In the genomic region with DNA sequence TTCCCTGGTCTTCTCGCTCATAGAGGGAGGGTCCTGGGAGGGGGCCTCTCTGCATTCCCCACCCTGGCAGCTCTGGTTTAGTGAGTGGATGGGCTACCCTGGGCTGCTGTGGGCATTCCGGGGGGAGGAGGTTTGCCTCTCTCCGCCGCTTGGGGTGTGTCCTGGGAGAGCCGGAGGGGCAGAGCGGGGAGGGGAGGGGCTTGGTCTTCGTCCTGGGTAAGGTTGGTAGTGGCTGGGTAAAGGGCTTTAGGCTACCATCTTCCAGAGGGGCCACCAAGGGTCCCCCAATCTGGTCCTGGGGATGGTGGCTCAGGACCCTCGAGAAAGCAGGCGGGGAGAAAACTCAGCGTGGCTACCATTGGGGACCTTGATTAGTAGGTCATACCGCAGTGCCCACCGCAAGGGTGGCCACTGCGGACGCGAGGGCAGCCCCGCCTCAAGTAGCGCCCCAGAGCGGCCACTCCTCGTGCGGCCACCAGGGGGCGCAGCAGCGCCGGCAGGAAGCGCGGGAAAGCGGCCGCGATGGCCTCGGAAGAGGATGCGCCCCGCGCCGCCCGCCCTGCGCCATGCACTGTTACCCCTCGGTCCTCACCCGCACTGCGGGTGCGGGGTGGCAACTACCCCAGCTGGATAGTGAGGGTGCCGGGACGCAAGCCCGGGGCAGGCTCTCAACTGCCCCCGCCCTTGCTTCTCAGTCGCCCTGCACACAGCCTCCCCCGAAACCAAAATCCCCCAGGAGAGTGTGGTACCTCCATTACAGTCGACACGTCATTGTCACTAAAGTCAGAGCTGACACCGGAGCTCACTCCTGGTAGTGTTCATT, we compare ENCODE assay signal across 1 cellular context.
TF ChIP-seq lines count a peak whose summit lies in the region.

No MANE protein-coding gene starts in this region.

TF ChIP-seq in GM12878, 131 proteins besides CTCF, POLR2A, EP300 and RAD21 (continued from another document):
- TF ChIP-seq, protein P1, sequence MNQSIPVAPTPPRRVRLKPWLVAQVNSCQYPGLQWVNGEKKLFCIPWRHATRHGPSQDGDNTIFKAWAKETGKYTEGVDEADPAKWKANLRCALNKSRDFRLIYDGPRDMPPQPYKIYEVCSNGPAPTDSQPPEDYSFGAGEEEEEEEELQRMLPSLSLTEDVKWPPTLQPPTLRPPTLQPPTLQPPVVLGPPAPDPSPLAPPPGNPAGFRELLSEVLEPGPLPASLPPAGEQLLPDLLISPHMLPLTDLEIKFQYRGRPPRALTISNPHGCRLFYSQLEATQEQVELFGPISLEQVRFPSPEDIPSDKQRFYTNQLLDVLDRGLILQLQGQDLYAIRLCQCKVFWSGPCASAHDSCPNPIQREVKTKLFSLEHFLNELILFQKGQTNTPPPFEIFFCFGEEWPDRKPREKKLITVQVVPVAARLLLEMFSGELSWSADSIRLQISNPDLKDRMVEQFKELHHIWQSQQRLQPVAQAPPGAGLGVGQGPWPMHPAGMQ (IDR thresholded peaks at IDR 0.05; ENCODE audit: borderline replicate concordance), result no peak
- TF ChIP-seq, protein P2, sequence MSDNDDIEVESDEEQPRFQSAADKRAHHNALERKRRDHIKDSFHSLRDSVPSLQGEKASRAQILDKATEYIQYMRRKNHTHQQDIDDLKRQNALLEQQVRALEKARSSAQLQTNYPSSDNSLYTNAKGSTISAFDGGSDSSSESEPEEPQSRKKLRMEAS (IDR thresholded peaks at IDR 0.05; ENCODE audit: low read depth, low read length), result 0 out of 2 replicates have a peak, but pooled peaks have one; percentile 37
- no peak for TF ChIP-seq SIN3A (IDR thresholded peaks at IDR 0.05; ENCODE audit: low read depth, low read length)
- TF ChIP-seq, protein P3, sequence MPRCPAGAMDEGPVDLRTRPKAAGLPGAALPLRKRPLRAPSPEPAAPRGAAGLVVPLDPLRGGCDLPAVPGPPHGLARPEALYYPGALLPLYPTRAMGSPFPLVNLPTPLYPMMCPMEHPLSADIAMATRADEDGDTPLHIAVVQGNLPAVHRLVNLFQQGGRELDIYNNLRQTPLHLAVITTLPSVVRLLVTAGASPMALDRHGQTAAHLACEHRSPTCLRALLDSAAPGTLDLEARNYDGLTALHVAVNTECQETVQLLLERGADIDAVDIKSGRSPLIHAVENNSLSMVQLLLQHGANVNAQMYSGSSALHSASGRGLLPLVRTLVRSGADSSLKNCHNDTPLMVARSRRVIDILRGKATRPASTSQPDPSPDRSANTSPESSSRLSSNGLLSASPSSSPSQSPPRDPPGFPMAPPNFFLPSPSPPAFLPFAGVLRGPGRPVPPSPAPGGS (IDR thresholded peaks at IDR 0.05; ENCODE audit: borderline replicate concordance, insufficient read depth, low read depth, low read length, poor library complexity, severe bottlenecking), result no peak
- TF ChIP-seq ZNF384 (IDR thresholded peaks at IDR 0.05; ENCODE audit: borderline replicate concordance, low read depth, low read length), result no peak
- TF ChIP-seq SMC3 (IDR thresholded peaks at IDR 0.05; ENCODE audit: borderline replicate concordance, low read length), result peak; percentile 82
- no peak for TF ChIP-seq TARDBP (IDR thresholded peaks at IDR 0.05; ENCODE audit: borderline replicate concordance)
- TF ChIP-seq CHD4 (IDR thresholded peaks at IDR 0.05), result no peak
- no peak for TF ChIP-seq NFXL1 (IDR thresholded peaks at IDR 0.05; ENCODE audit: borderline replicate concordance)
- TF ChIP-seq, protein P4, sequence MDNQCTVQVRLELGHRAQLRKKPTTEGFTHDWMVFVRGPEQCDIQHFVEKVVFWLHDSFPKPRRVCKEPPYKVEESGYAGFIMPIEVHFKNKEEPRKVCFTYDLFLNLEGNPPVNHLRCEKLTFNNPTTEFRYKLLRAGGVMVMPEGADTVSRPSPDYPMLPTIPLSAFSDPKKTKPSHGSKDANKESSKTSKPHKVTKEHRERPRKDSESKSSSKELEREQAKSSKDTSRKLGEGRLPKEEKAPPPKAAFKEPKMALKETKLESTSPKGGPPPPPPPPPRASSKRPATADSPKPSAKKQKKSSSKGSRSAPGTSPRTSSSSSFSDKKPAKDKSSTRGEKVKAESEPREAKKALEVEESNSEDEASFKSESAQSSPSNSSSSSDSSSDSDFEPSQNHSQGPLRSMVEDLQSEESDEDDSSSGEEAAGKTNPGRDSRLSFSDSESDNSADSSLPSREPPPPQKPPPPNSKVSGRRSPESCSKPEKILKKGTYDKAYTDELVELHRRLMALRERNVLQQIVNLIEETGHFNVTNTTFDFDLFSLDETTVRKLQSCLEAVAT (IDR thresholded peaks at IDR 0.05), result peak; percentile 61; the same call in 1 of the 2 replicates
- no peak for TF ChIP-seq MEF2B (IDR thresholded peaks at IDR 0.05; ENCODE audit: partially characterized antibody, poor library complexity, severe bottlenecking)
- TF ChIP-seq LARP7 (IDR thresholded peaks at IDR 0.05), result no peak; the same call in 1 of the 2 replicates
- TF ChIP-seq, protein P5, sequence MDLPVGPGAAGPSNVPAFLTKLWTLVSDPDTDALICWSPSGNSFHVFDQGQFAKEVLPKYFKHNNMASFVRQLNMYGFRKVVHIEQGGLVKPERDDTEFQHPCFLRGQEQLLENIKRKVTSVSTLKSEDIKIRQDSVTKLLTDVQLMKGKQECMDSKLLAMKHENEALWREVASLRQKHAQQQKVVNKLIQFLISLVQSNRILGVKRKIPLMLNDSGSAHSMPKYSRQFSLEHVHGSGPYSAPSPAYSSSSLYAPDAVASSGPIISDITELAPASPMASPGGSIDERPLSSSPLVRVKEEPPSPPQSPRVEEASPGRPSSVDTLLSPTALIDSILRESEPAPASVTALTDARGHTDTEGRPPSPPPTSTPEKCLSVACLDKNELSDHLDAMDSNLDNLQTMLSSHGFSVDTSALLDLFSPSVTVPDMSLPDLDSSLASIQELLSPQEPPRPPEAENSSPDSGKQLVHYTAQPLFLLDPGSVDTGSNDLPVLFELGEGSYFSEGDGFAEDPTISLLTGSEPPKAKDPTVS (IDR thresholded peaks at IDR 0.05; ENCODE audit: low read depth, low read length), result no peak
- no peak for TF ChIP-seq STAT3 (IDR thresholded peaks at IDR 0.05; ENCODE audit: low read depth, low read length)
- peak; percentile 36 for TF ChIP-seq RUNX3 (IDR thresholded peaks at IDR 0.05; ENCODE audit: low read length)
- no peak for TF ChIP-seq MTA3 (IDR thresholded peaks at IDR 0.05; ENCODE audit: borderline replicate concordance, low read length)
- 0 out of 2 replicates have a peak, but pooled peaks have one; percentile 29 for TF ChIP-seq DPF2 (IDR thresholded peaks at IDR 0.05)
- TF ChIP-seq BHLHE40 (IDR thresholded peaks at IDR 0.05; ENCODE audit: borderline replicate concordance in 1 of 2, low read depth in 2 of 2, low read length in 1 of 2), result peak in 1 of 2 experiments; percentile 42; a peak in 2 of 4 replicates
- TF ChIP-seq, protein P6, sequence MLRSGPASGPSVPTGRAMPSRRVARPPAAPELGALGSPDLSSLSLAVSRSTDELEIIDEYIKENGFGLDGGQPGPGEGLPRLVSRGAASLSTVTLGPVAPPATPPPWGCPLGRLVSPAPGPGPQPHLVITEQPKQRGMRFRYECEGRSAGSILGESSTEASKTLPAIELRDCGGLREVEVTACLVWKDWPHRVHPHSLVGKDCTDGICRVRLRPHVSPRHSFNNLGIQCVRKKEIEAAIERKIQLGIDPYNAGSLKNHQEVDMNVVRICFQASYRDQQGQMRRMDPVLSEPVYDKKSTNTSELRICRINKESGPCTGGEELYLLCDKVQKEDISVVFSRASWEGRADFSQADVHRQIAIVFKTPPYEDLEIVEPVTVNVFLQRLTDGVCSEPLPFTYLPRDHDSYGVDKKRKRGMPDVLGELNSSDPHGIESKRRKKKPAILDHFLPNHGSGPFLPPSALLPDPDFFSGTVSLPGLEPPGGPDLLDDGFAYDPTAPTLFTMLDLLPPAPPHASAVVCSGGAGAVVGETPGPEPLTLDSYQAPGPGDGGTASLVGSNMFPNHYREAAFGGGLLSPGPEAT (IDR thresholded peaks at IDR 0.05; ENCODE audit: low read depth), result no peak
- peak; percentile 84 for TF ChIP-seq GATAD2B (conservative IDR thresholded peaks at IDR 0.05; ENCODE audit: low read depth)
- no peak for TF ChIP-seq ZNF274 (IDR thresholded peaks at IDR 0.05; ENCODE audit: insufficient read depth, insufficient read length)
- no peak for TF ChIP-seq GABPA (IDR thresholded peaks at IDR 0.05; ENCODE audit: low read depth)
- TF ChIP-seq YBX1 (IDR thresholded peaks at IDR 0.05), result no peak
- peak; percentile 79 for TF ChIP-seq YY1 (IDR thresholded peaks at IDR 0.05; ENCODE audit: low read depth, low read length)
- TF ChIP-seq BACH1 (IDR thresholded peaks at IDR 0.05; ENCODE audit: borderline replicate concordance), result 0 out of 2 replicates have a peak, but pooled peaks have one; percentile 13
- TF ChIP-seq SMARCA5 (IDR thresholded peaks at IDR 0.05), result peak; percentile 82
- TF ChIP-seq, protein P7, sequence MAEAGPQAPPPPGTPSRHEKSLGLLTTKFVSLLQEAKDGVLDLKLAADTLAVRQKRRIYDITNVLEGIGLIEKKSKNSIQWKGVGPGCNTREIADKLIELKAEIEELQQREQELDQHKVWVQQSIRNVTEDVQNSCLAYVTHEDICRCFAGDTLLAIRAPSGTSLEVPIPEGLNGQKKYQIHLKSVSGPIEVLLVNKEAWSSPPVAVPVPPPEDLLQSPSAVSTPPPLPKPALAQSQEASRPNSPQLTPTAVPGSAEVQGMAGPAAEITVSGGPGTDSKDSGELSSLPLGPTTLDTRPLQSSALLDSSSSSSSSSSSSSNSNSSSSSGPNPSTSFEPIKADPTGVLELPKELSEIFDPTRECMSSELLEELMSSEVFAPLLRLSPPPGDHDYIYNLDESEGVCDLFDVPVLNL (IDR thresholded peaks at IDR 0.05; ENCODE audit: low read depth, low read length), result peak; percentile 64
- TF ChIP-seq HDAC2 (IDR thresholded peaks at IDR 0.05), result no peak
- TF ChIP-seq, protein P8, sequence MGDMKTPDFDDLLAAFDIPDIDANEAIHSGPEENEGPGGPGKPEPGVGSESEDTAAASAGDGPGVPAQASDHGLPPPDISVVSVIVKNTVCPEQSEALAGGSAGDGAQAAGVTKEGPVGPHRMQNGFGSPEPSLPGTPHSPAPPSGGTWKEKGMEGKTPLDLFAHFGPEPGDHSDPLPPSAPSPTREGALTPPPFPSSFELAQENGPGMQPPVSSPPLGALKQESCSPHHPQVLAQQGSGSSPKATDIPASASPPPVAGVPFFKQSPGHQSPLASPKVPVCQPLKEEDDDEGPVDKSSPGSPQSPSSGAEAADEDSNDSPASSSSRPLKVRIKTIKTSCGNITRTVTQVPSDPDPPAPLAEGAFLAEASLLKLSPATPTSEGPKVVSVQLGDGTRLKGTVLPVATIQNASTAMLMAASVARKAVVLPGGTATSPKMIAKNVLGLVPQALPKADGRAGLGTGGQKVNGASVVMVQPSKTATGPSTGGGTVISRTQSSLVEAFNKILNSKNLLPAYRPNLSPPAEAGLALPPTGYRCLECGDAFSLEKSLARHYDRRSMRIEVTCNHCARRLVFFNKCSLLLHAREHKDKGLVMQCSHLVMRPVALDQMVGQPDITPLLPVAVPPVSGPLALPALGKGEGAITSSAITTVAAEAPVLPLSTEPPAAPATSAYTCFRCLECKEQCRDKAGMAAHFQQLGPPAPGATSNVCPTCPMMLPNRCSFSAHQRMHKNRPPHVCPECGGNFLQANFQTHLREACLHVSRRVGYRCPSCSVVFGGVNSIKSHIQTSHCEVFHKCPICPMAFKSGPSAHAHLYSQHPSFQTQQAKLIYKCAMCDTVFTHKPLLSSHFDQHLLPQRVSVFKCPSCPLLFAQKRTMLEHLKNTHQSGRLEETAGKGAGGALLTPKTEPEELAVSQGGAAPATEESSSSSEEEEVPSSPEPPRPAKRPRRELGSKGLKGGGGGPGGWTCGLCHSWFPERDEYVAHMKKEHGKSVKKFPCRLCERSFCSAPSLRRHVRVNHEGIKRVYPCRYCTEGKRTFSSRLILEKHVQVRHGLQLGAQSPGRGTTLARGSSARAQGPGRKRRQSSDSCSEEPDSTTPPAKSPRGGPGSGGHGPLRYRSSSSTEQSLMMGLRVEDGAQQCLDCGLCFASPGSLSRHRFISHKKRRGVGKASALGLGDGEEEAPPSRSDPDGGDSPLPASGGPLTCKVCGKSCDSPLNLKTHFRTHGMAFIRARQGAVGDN (IDR thresholded peaks at IDR 0.05), result no peak
- TF ChIP-seq RB1 (IDR thresholded peaks at IDR 0.05; ENCODE audit: borderline replicate concordance), result peak; percentile 100
TF ChIP-seq in GM12878: peak in this region for 15.
